Comparison of ENCODE assay signal across 3 cellular contexts in the genomic region with DNA sequence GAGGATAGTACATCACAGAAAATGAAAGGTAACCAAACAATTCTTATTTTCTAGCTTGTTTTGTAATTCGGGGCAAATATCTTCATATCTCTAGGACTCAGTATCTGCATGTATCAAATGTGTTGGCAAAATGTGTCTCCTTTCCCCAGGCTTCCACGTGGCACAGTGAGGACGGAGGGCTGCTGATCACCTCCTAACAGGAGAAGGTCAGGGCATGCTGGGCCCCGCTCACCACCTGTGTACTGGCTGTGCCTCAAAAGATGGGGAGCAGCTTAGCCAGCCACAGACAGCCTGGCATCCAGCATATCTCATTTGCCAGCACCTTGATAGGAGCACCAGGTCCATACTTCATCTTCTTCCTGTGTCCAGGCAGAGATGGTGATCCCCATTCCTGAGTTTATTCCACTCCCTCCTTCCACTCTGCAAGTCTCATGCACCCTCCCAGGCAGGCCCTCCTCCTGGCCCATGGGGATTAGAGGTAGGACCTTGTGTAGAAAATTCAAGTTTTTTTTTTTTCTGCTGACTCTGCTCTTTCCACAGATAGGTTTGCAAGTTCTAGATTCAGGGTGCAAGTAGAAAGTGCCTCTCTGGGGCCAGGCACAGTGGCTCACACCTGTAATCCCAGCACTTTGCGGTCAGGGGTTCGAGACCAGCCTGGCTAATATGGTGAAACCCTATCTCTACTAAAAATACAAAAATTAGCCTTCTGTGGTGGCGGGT.
TF ChIP-seq lines count a peak whose summit lies in the region.

No MANE protein-coding gene starts in this region.

TF ChIP-seq in HepG2, 621 proteins besides CTCF, POLR2A, EP300 and RAD21:
- TF ChIP-seq ZNF720 (CRISPR knock-in tag; IDR thresholded peaks at IDR 0.05): no peak
- TF ChIP-seq MAFF (IDR thresholded peaks at IDR 0.05; ENCODE audit: low read depth, low read length): peak; percentile 87
- TF ChIP-seq, protein P1, sequence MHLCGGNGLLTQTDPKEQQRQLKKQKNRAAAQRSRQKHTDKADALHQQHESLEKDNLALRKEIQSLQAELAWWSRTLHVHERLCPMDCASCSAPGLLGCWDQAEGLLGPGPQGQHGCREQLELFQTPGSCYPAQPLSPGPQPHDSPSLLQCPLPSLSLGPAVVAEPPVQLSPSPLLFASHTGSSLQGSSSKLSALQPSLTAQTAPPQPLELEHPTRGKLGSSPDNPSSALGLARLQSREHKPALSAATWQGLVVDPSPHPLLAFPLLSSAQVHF (CRISPR knock-in tag; IDR thresholded peaks at IDR 0.05): no peak
- TF ChIP-seq MAFK (conservative IDR thresholded peaks at IDR 0.05 in 1 of 2, IDR thresholded peaks at IDR 0.05 in 1 of 2; ENCODE audit: low read length in 2 of 2): peak; percentile 75 to 94
- no peak for TF ChIP-seq SP1 (IDR thresholded peaks at IDR 0.05)
- TF ChIP-seq SP1 (CRISPR knock-in tag; IDR thresholded peaks at IDR 0.05): no peak
- TF ChIP-seq GABPA (IDR thresholded peaks at IDR 0.05; ENCODE audit: low read depth, low read length): no peak
- no peak for TF ChIP-seq GABPA (CRISPR knock-in tag; IDR thresholded peaks at IDR 0.05; ENCODE audit: low read depth)
- no peak for TF ChIP-seq ZNF629 (CRISPR knock-in tag; conservative IDR thresholded peaks at IDR 0.05)

TF ChIP-seq in IMR-90, 13 proteins besides CTCF, POLR2A, EP300 and RAD21:
- TF ChIP-seq MAFK (IDR thresholded peaks at IDR 0.05; ENCODE audit: low read depth, low read length) (peak; percentile 88), BHLHE40 (IDR thresholded peaks at IDR 0.05; ENCODE audit: low read depth, low read length) (no peak)

TF ChIP-seq in H1, 55 proteins besides CTCF, POLR2A, EP300 and RAD21:
- TF ChIP-seq RNF2 (IDR thresholded peaks at IDR 0.05; ENCODE audit: borderline replicate concordance, low read depth, low read length, missing control alignments, poor library complexity, severe bottlenecking) (no peak), MAFK (IDR thresholded peaks at IDR 0.05; ENCODE audit: low read depth, low read length) (0 out of 2 replicates have a peak, but pooled peaks have one; percentile 4)
TF ChIP-seq in H1: peak in this region for 1.
